Comparison of ENCODE assay signal across 8 cellular contexts in genomic region chr7:33107136-33108066, GRCh38. TPM values are rescaled to one million over a fixed set of nuclear protein-coding genes. Genes with fewer than 3 reads are reported as not detected.
DNase-seq lines count a peak whose midpoint lies in the region; ATAC-seq, FAIRE-seq and TF ChIP-seq lines count a peak whose summit lies in the region.

No MANE protein-coding gene starts in this region.

- peak; percentile 18 to 62 for DNase-seq in A549 (ENCODE audit: low read depth in 1 of 2, low spot score in 1 of 2)
- peak; percentile 74 for DNase-seq in ELR (ENCODE audit: low read depth)
- DNase-seq in NCI-H446 treated with DMSO at 0.1 percent for 48 hours (lab: John Stamatoyannopoulos, UW): peak; percentile 2
- no peak for DNase-seq in left ventricle myocardium inferior

- POLR2A ChIA-PET in A549 (lab: Yijun Ruan, JAX): interaction anchor here (1.3 kb wide), 1 partner anchor 150 kb away, joined by 5 read pairs; the partner anchor contains the start of gene FKBP9

- H3K4me1 ChIP-seq in A549 (peaks cover 13% of the 10 kb centered on the region; the same call in 2 of the 3 replicates), left ventricle myocardium inferior (peaks cover 54% of the 10 kb centered on the region), rectal smooth muscle tissue (ENCODE audit: control insufficient read depth, insufficient read depth, low read length) (peaks cover 12% of the 10 kb centered on the region)

- ATAC-seq in A549 (peak; percentile 32 to 63; a peak in 3 of 6 replicates), HG02870 (IDR thresholded peaks at IDR 0.05; ENCODE audit: unreplicated experiment) (peak; percentile 27), HG03097 (IDR thresholded peaks at IDR 0.05; ENCODE audit: low FRiP score, unreplicated experiment) (no peak)

- peak overlapping the region; percentile 90 for H3K4me3 ChIP-seq in A549
- H3K4me3 ChIP-seq in left ventricle myocardium inferior: peak overlapping the region; percentile 77
- H3K4me3 ChIP-seq in rectal smooth muscle tissue (ENCODE audit: low read length): peak overlapping the region; percentile 88

- no peaks in the 10 kb centered on the region for H3K36me3 Mint-ChIP-seq in activated naive CD4-positive, alpha-beta T cell treated with anti-CD3 and anti-CD28 coated beads, Interleukin-2, amount 50 U/mL, for 24 hours

- CTCF ChIA-PET in A549 (lab: Yijun Ruan, JAX): interaction anchor here (0.6 to 4.1 kb wide), 33 partner anchors 9 to 484 kb away, joined by 3 to 26 read pairs (median 4); partner anchors contain the start of genes BBS9, FKBP9 and NT5C3A

- peak overlapping the region; percentile 75 for H3K4me2 ChIP-seq in A549

- peaks cover 69% of the 10 kb centered on the region for H3K4me1 Mint-ChIP-seq in activated naive CD4-positive, alpha-beta T cell treated with anti-CD3 and anti-CD28 coated beads, Interleukin-2, amount 50 U/mL, for 24 hours

- peak; percentile 61 to 63 for TF ChIP-seq RAD21 in A549 (conservative IDR thresholded peaks at IDR 0.05 in 1 of 2, IDR thresholded peaks at IDR 0.05 in 1 of 2)

- H3K9me3 Mint-ChIP-seq in activated naive CD4-positive, alpha-beta T cell treated with anti-CD3 and anti-CD28 coated beads, Interleukin-2, amount 50 U/mL, for 24 hours: no peaks in the 10 kb centered on the region

- H3K9me3 ChIP-seq in A549 (no peaks in the 10 kb centered on the region), left ventricle myocardium inferior (replicated peaks) (no peaks in the 10 kb centered on the region)

- peaks cover 12% of the 10 kb centered on the region for H3K36me3 ChIP-seq in left ventricle myocardium inferior
- H3K36me3 ChIP-seq in rectal smooth muscle tissue (ENCODE audit: control insufficient read depth, insufficient read depth, low read length): peaks cover 10% of the 10 kb centered on the region

- H3K27ac Mint-ChIP-seq in activated naive CD4-positive, alpha-beta T cell treated with anti-CD3 and anti-CD28 coated beads, Interleukin-2, amount 50 U/mL, for 24 hours: no peak overlapping the region

- peak; percentile 72 for TF ChIP-seq CTCF in A549 (IDR thresholded peaks at IDR 0.05)
- TF ChIP-seq CTCF in left ventricle myocardium inferior (IDR thresholded peaks at IDR 0.05; ENCODE audit: borderline replicate concordance): peak; percentile 65

- no peak for FAIRE-seq in A549 (lab: Jason Lieb, UNC)

- no peaks in the 10 kb centered on the region for H3K27me3 Mint-ChIP-seq in activated naive CD4-positive, alpha-beta T cell treated with anti-CD3 and anti-CD28 coated beads, Interleukin-2, amount 50 U/mL, for 24 hours

- intact Hi-C loops in left ventricle myocardium inferior (cut with micrococcal nuclease): no loop called here

- H3K27ac ChIP-seq in A549 (peak overlapping the region in 1 of 2 experiments; percentile 47; a peak in 1 of 6 replicates), left ventricle myocardium inferior (replicated peaks) (peak overlapping the region; percentile 88), rectal smooth muscle tissue (ENCODE audit: low read depth, low read length) (no peak overlapping the region)

- H3K27me3 ChIP-seq in left ventricle myocardium inferior (ENCODE audit: low read depth): no peaks in the 10 kb centered on the region
- peaks cover 2% of the 10 kb centered on the region for H3K27me3 ChIP-seq in rectal smooth muscle tissue (ENCODE audit: control insufficient read depth, insufficient read depth, low read length)

- TF ChIP-seq EP300 in A549 (IDR thresholded peaks at IDR 0.05): no peak

- no peak for TF ChIP-seq POLR2A in A549 (IDR thresholded peaks at IDR 0.05; ENCODE audit: low read length)

- 42% methylated on average over 7 of the region's 7 CpGs for WGBS in A549 (ENCODE audit: missing lambda C conversion rate)

- peak overlapping the region; percentile 96 for H3K4me3 Mint-ChIP-seq in activated naive CD4-positive, alpha-beta T cell treated with anti-CD3 and anti-CD28 coated beads, Interleukin-2, amount 50 U/mL, for 24 hours

- no peak overlapping the region for H3K9ac ChIP-seq in rectal smooth muscle tissue (ENCODE audit: low read length)

TF ChIP-seq in A549, 52 proteins besides CTCF, POLR2A, EP300 and RAD21:
- TF ChIP-seq MAFK (IDR thresholded peaks at IDR 0.05; ENCODE audit: partially characterized antibody) (no peak), SMC3 (IDR thresholded peaks at IDR 0.05) (peak; percentile 75)

RNA-seq across cellular contexts. Expression of gene RP9, which starts 1.8 kb away (rescaled TPM):
- 34.4 and 51.5 TPM in 2 replicates for polyA plus RNA-seq in A549 (2011; rRNA removed)
- 19.5 and 22.7 TPM in 2 replicates for polyA plus RNA-seq in A549 (2012; cell fraction: cytosol; rRNA removed)
- polyA plus RNA-seq in A549 (2012; cell fraction: nucleus; rRNA removed): 10.0 and 13.3 TPM in 2 replicates
- polyA plus RNA-seq in A549 (2017; fragmentation: RNase III; extraction: RNeasy Plus Mini Kit Qiagen cat#74134 plus additional on column Dnase treatment): 25.1 to 28.8 TPM (median 25.7 TPM) in 3 replicates
- 13.5 and 13.6 TPM in 2 replicates for polyA minus RNA-seq in A549 (2011; rRNA and poly(A)+ RNA removed)
- total RNA-seq in left ventricle myocardium inferior: 20.2 TPM

RNA-seq across cellular contexts. Expression of gene BBS9, which starts 22.0 kb away (rescaled TPM):
- polyA plus RNA-seq in A549 (2011; rRNA removed): 9.1 and 9.2 TPM in 2 replicates
- polyA plus RNA-seq in A549 (2012; cell fraction: cytosol; rRNA removed): 1.8 and 2.4 TPM in 2 replicates
- polyA plus RNA-seq in A549 (2012; cell fraction: nucleus; rRNA removed): 1.1 and 3.4 TPM in 2 replicates
- 5.5 to 10.6 TPM (median 8.3 TPM) in 3 replicates for polyA plus RNA-seq in A549 (2017; fragmentation: RNase III; extraction: RNeasy Plus Mini Kit Qiagen cat#74134 plus additional on column Dnase treatment)
- polyA minus RNA-seq in A549 (2011; rRNA and poly(A)+ RNA removed): 19.7 and 21.6 TPM in 2 replicates
- 13.7 TPM for total RNA-seq in left ventricle myocardium inferior

RNA-seq across cellular contexts. Expression of gene NT5C3A, which starts 44.8 kb away (rescaled TPM):
- 37.0 and 59.6 TPM in 2 replicates for polyA plus RNA-seq in A549 (2011; rRNA removed)
- polyA plus RNA-seq in A549 (2012; cell fraction: cytosol; rRNA removed): 10.5 and 12.7 TPM in 2 replicates
- polyA plus RNA-seq in A549 (2012; cell fraction: nucleus; rRNA removed): 4.8 and 7.5 TPM in 2 replicates
- 37.0 to 38.2 TPM (median 37.7 TPM) in 3 replicates for polyA plus RNA-seq in A549 (2017; fragmentation: RNase III; extraction: RNeasy Plus Mini Kit Qiagen cat#74134 plus additional on column Dnase treatment)
- polyA minus RNA-seq in A549 (2011; rRNA and poly(A)+ RNA removed): 3.7 and 6.5 TPM in 2 replicates
- 33.4 TPM for total RNA-seq in left ventricle myocardium inferior
